Comparison of ENCODE assay signal across 9 cellular contexts in the genomic region with DNA sequence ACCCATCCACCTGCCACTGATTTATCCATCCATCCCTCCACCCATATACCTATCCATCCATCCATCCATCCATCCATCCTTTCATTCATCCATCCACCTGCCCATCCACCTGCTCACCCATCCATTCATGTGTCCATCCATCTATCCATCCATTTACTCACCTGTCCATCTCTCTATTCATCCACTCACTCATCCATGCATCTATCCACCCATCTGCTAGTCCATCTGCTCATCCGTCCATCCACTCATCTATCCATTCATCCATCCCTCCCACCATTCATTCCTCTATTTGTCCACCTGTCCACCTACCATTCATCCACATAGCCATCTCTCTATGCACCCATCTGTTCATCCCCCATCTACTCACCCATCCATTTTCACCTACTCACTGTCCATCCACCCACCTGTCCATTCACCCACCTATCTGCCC. TPM values are rescaled to one million over a fixed set of nuclear protein-coding genes. Genes with fewer than 3 reads are reported as not detected.
"Had no signal": no experiment of that assay in that cellular context is flagged by ENCODE, and none has a peak within 500 bp of the region (broad histone marks: within the 10 kb centered on the region; RNA-seq: fewer than 3 reads in every experiment).

No MANE protein-coding gene starts in this region.

- DNase-seq: GM23248, GOT3, H9, HCEC 1CT, Karpas-422 had no signal

- H3K9ac ChIP-seq: GM23248, KMS-11 had no signal

- H3K9me3 Mint-ChIP-seq: H9, IgD-negative memory B cell had no signal

- FAIRE-seq: H54, HTR-8/SVneo had no signal

- H3K27ac ChIP-seq: GM23248, KMS-11 had no signal

- H3K4me3 ChIP-seq: GM23248 had no signal

- H3K4me3 Mint-ChIP-seq: H9, IgD-negative memory B cell had no signal

- H3K4me2 ChIP-seq: KMS-11 had no signal

- H3K36me3 Mint-ChIP-seq: IgD-negative memory B cell had no signal

- H3K27ac Mint-ChIP-seq: H9, IgD-negative memory B cell had no signal

- H2AFZ ChIP-seq: GM23248 had no signal

RNA-seq across cellular contexts. Expression of gene CCDC188, which starts 48.6 kb away (rescaled TPM):
- total RNA-seq: H9 had no signal
- polyA plus RNA-seq: IgD-negative memory B cell had no signal
